ENCODE assay signal across 8 cellular contexts in the genomic region with DNA sequence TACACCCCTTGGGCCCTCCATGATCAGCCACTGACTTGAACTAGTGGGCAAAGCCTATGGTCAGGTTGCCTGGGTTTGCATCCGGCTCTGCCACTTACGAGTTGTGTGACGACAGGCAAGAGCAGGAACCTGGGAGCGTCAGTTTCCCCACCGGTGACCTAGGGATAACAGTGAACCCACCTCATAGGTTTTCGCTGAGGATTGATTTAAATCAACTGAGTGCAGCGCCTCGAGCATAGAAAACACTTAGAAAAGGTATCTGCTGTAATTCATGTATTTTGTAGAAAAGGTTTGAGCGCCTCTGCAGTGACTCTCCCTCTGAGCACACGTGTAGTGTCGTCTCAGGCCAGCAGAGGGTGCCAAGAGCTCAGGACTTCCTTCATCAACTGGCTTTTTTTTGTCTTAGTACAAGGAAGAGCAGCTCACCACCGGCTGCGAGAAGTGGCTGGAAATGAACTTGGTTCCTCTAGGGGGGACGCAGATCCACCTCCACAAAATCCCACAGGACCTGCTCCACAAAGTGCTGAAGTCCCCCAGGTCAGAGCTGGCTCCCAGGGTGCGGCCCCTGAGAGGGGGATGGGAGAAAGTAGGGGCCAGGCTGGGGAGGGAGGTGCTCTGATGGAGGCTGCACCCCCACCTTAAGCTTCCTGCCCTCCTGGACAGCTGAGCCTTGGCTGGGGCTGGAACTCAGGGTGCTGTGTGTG. TPM values are rescaled to one million over a fixed set of nuclear protein-coding genes. Genes with fewer than 3 reads are reported as not detected.
DNase-seq lines count a peak whose midpoint lies in the region; ATAC-seq and FAIRE-seq lines count a peak whose summit lies in the region.

No MANE protein-coding gene starts in this region.

- peak; percentile 76 for FAIRE-seq in GM19239 (lab: Jason Lieb, UNC)

- no peaks in the 10 kb centered on the region for H3K36me3 Mint-ChIP-seq in activated T-cell treated with anti-CD3 and anti-CD28 coated beads, Interleukin-2, amount 50 U/mL, for 4 hours (ENCODE audit: insufficient read depth)
- no peaks in the 10 kb centered on the region for H3K36me3 Mint-ChIP-seq in natural killer cell treated with Interleukin-12 subunit alpha and Interleukin-12 subunit beta and Interleukin-15 and Interleukin-18, amount 100 ng/mL, for 72 hours
- no peaks in the 10 kb centered on the region for H3K36me3 Mint-ChIP-seq in stimulated activated naive B cell treated with anti-CD40 and anti-IgM and Interleukin-4, amounts not matched to agents 10 μg/mL and 1 μg/mL and 100 μg/mL, for 72 hours

- DNase-seq in AG20443 (ENCODE audit: low spot score) (peak; percentile 86), GM19239 (ENCODE audit: insufficient read length, low spot score) (peak; percentile 57), HuH-7 (ENCODE audit: low spot score) (peak; percentile 72), OCI-M1 (lab: John Stamatoyannopoulos, UW) (peak; percentile 81), fibroblast of gingiva (ENCODE audit: low read depth) (peak; percentile 68)
- DNase-seq in activated T-cell treated with anti-CD3 and anti-CD28 coated beads, Interleukin-2, amount 50 U/mL, for 4 hours, result peak; percentile 58
- DNase-seq in natural killer cell treated with Interleukin-12 subunit alpha and Interleukin-12 subunit beta and Interleukin-15 and Interleukin-18, amount 100 ng/mL, for 72 hours (ENCODE audit: low spot score), result no peak
- peak; percentile 56 for DNase-seq in stimulated activated naive B cell treated with anti-CD40 and anti-IgM and Interleukin-4, amounts not matched to agents 10 μg/mL and 1 μg/mL and 100 μg/mL, for 72 hours

- H3K4me1 Mint-ChIP-seq in activated T-cell treated with anti-CD3 and anti-CD28 coated beads, Interleukin-2, amount 50 U/mL, for 4 hours (ENCODE audit: low read depth), result peaks cover 12% of the 10 kb centered on the region
- peaks cover 7 to 13% of the 10 kb centered on the region in 2 donors for H3K4me1 Mint-ChIP-seq in natural killer cell treated with Interleukin-12 subunit alpha and Interleukin-12 subunit beta and Interleukin-15 and Interleukin-18, amount 100 ng/mL, for 72 hours (ENCODE audit: low read depth in 2 of 2)
- H3K4me1 Mint-ChIP-seq in stimulated activated naive B cell treated with anti-CD40 and anti-IgM and Interleukin-4, amounts not matched to agents 10 μg/mL and 1 μg/mL and 100 μg/mL, for 72 hours, result peaks cover 2 to 12% of the 10 kb centered on the region in 2 donors

- H3K27me3 Mint-ChIP-seq in activated T-cell treated with anti-CD3 and anti-CD28 coated beads, Interleukin-2, amount 50 U/mL, for 4 hours (ENCODE audit: low read depth), result no peaks in the 10 kb centered on the region
- H3K27me3 Mint-ChIP-seq in natural killer cell treated with Interleukin-12 subunit alpha and Interleukin-12 subunit beta and Interleukin-15 and Interleukin-18, amount 100 ng/mL, for 72 hours, result peaks cover 0 to 10% of the 10 kb centered on the region in 2 donors
- peaks cover 28 to 49% of the 10 kb centered on the region in 2 donors for H3K27me3 Mint-ChIP-seq in stimulated activated naive B cell treated with anti-CD40 and anti-IgM and Interleukin-4, amounts not matched to agents 10 μg/mL and 1 μg/mL and 100 μg/mL, for 72 hours

- H3K4me3 Mint-ChIP-seq in activated T-cell treated with anti-CD3 and anti-CD28 coated beads, Interleukin-2, amount 50 U/mL, for 4 hours, result peak overlapping the region; percentile 44
- no peak overlapping the region for H3K4me3 Mint-ChIP-seq in natural killer cell treated with Interleukin-12 subunit alpha and Interleukin-12 subunit beta and Interleukin-15 and Interleukin-18, amount 100 ng/mL, for 72 hours
- H3K4me3 Mint-ChIP-seq in stimulated activated naive B cell treated with anti-CD40 and anti-IgM and Interleukin-4, amounts not matched to agents 10 μg/mL and 1 μg/mL and 100 μg/mL, for 72 hours, result peak overlapping the region in 1 of 2 donors; percentile 68

- no peak overlapping the region for H3K27ac Mint-ChIP-seq in natural killer cell treated with Interleukin-12 subunit alpha and Interleukin-12 subunit beta and Interleukin-15 and Interleukin-18, amount 100 ng/mL, for 72 hours
- peak overlapping the region; percentile 60 for H3K27ac Mint-ChIP-seq in stimulated activated naive B cell treated with anti-CD40 and anti-IgM and Interleukin-4, amounts not matched to agents 10 μg/mL and 1 μg/mL and 100 μg/mL, for 72 hours

- ATAC-seq in activated T-cell treated with anti-CD3 and anti-CD28 coated beads, Interleukin-2, amount 50 U/mL, for 4 hours, result peak; percentile 82 to 94
- ATAC-seq in natural killer cell treated with Interleukin-12 subunit alpha and Interleukin-12 subunit beta and Interleukin-15 and Interleukin-18, amount 100 ng/mL, for 72 hours, result peak; percentile 76 to 77
- ATAC-seq in stimulated activated naive B cell treated with anti-CD40 and anti-IgM and Interleukin-4, amounts not matched to agents 10 μg/mL and 1 μg/mL and 100 μg/mL, for 72 hours (replicated peaks), result peak; percentile 90 to 93

- no peaks in the 10 kb centered on the region for H3K9me3 Mint-ChIP-seq in activated T-cell treated with anti-CD3 and anti-CD28 coated beads, Interleukin-2, amount 50 U/mL, for 4 hours
- no peaks in the 10 kb centered on the region for H3K9me3 Mint-ChIP-seq in natural killer cell treated with Interleukin-12 subunit alpha and Interleukin-12 subunit beta and Interleukin-15 and Interleukin-18, amount 100 ng/mL, for 72 hours
- no peaks in the 10 kb centered on the region for H3K9me3 Mint-ChIP-seq in stimulated activated naive B cell treated with anti-CD40 and anti-IgM and Interleukin-4, amounts not matched to agents 10 μg/mL and 1 μg/mL and 100 μg/mL, for 72 hours

RNA-seq across cellular contexts. Expression of gene BTBD16, which starts 27.7 kb away (rescaled TPM):
- total RNA-seq in activated T-cell treated with anti-CD3 and anti-CD28 coated beads, Interleukin-2, amount 50 U/mL, for 4 hours, result not detected
- total RNA-seq in natural killer cell treated with Interleukin-12 subunit alpha and Interleukin-12 subunit beta and Interleukin-15 and Interleukin-18, amount 100 ng/mL, for 72 hours, result not detected
